In the genomic region with DNA sequence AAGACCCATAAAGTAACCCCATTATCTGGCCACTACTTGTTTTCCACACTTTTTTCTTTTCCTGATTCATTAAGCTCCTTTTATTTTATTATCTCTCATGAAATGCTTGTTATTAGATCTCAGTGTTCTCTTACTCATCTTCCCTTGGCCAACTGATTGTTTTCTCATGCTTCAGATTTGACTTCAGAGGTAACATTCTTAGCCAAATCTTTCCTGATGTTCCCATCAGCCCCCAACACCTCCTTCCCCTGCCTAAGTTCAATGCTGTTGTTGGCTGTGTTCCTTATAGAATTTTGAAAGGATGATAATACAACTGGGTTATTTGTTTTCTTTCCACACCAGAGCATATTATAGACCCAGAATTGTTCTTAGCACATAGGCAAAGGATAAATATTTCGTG, we compare ENCODE assay signal across 23 cellular contexts.
"Had no signal": no experiment of that assay in that cellular context is flagged by ENCODE, and none has a peak within 500 bp of the region (broad histone marks: within the 10 kb centered on the region; RNA-seq: fewer than 3 reads in every experiment).

No MANE protein-coding gene starts in this region.

- H3K27me3 ChIP-seq: right lobe of liver, spleen, testis, tibial nerve, upper lobe of right lung, vagina had no signal

- H3K4me3 ChIP-seq: dorsolateral prefrontal cortex, left ventricle myocardium inferior, lower lobe of right lung, prostate gland, right lobe of liver, spleen, testis, tibial nerve, upper lobe of right lung, vagina had no signal

- DNase-seq: cortex of kidney; dorsolateral prefrontal cortex; effector CD8-positive, alpha-beta T cell; foreskin keratinocyte; immature natural killer cell; kidney; left cardiac atrium; left ventricle myocardium inferior; lower lobe of right lung; natural killer cell; occipital lobe; right lobe of liver; spleen; stimulated activated CD4-positive, alpha-beta T cell treated with anti-CD3 and anti-CD28 coated beads, Interleukin-15, amount 100 ng/mL, for 24 hours; stimulated activated CD4-positive, alpha-beta T cell treated with anti-CD3 and anti-CD28 coated beads, Interleukin-1b, Interleukin-23, amount 100 ng/mL, for 48 hours; stimulated activated CD4-positive, alpha-beta T cell treated with anti-CD3 and anti-CD28 coated beads, Interleukin-4, amount 100 ng/mL, for 24 hours; testis; upper lobe of right lung had no signal

- H3K9me3 ChIP-seq: left ventricle myocardium inferior, lower lobe of right lung, prostate gland, right lobe of liver, testis, upper lobe of right lung, vagina had no signal

- H3K36me3 ChIP-seq: left ventricle myocardium inferior, lower lobe of right lung, prostate gland, right lobe of liver, spleen, tibial nerve, upper lobe of right lung, vagina had no signal

- H3K27ac ChIP-seq: dorsolateral prefrontal cortex, foreskin keratinocyte, left ventricle myocardium inferior, lower lobe of right lung, parathyroid adenoma, right lobe of liver, spleen, testis, upper lobe of right lung, vagina had no signal

- H3K4me1 ChIP-seq: left ventricle myocardium inferior, lower lobe of right lung, parathyroid adenoma, prostate gland, right lobe of liver, spleen, testis, upper lobe of right lung, vagina had no signal

- FAIRE-seq: kidney had no signal

- ATAC-seq: foreskin keratinocyte; lower lobe of right lung; natural killer cell; right lobe of liver; stimulated activated memory B cell treated with anti-CD40 and anti-IgM and Interleukin-4, amounts not matched to agents 10 μg/mL and 1 μg/mL and 100 μg/mL, for 72 hours; upper lobe of right lung had no signal
